Comparison of ENCODE assay signal across 11 cellular contexts in genomic region chr5:151298063-151298462, GRCh38. TPM values are rescaled to one million over a fixed set of nuclear protein-coding genes. Genes with fewer than 3 reads are reported as not detected.
A peak's percentile ranks its signal among the peaks of the same experiment; 100 is the strongest.
DNase-seq lines count a peak whose midpoint lies in the region; ATAC-seq and TF ChIP-seq lines count a peak whose summit lies in the region.
"Had no signal": no experiment of that assay in that cellular context is flagged by ENCODE, and none has a peak within 500 bp of the region (broad histone marks: within the 10 kb centered on the region; RNA-seq: fewer than 3 reads in every experiment).

No MANE protein-coding gene starts in this region.

- no peak overlapping the region for H3K4me3 Mint-ChIP-seq in WTC11
- H3K4me3 Mint-ChIP-seq: T-cell had no signal

- peak; percentile 83 for DNase-seq in ELR (ENCODE audit: low read depth)
- peak; percentile 24 for DNase-seq in HK-2 (ENCODE audit: unreplicated experiment)
- DNase-seq in WTC11 (ENCODE audit: low spot score): peak; percentile 49
- DNase-seq in left lobe of liver (ENCODE audit: low spot score): no peak
- DNase-seq in retina: no peak
- no peak for DNase-seq in activated effector memory CD4-positive, alpha-beta T cell treated with anti-CD3 and anti-CD28 coated beads, Interleukin-2, amount 50 U/mL, for 16 hours
- DNase-seq in NCI-H1048 (lab: John Stamatoyannopoulos, UW): no peak
- no peak for DNase-seq in activated T-cell treated with anti-CD3 and anti-CD28 coated beads for 4 hours
- DNase-seq: left cardiac atrium had no signal

- CTCF ChIA-PET in WTC11 (lab: Charles Lee): interaction anchor here (0.5 to 1.2 kb wide), 34 partner anchors 9 to 399 kb away, joined by 3 to 19 read pairs (median 4); partner anchors contain the start of genes CCDC69, GM2A and SLC36A1

- no peaks in the 10 kb centered on the region; the same call in 1 of the 2 replicates for H3K27me3 Mint-ChIP-seq in WTC11 (ENCODE audit: low read depth)

- POLR2A ChIA-PET in WTC11 (lab: Charles Lee): no interaction called here

- no peak overlapping the region for H3K27ac Mint-ChIP-seq in WTC11
- H3K27ac Mint-ChIP-seq: T-cell had no signal

- H3K36me3 Mint-ChIP-seq in WTC11: no peaks in the 10 kb centered on the region
- H3K36me3 Mint-ChIP-seq: T-cell had no signal

- no peaks in the 10 kb centered on the region for H3K9me3 Mint-ChIP-seq in WTC11
- H3K9me3 Mint-ChIP-seq: T-cell had no signal

- ATAC-seq in WTC11 (peak; percentile 87), left lobe of liver (peak; percentile 86)

- H3K4me1 Mint-ChIP-seq in WTC11: peaks cover 13% of the 10 kb centered on the region

- TF ChIP-seq CTCF in WTC11 (IDR thresholded peaks at IDR 0.05): no peak

TF ChIP-seq in WTC11, 78 proteins besides CTCF, POLR2A, EP300 and RAD21:
- TF ChIP-seq MAX (CRISPR knock-in tag; IDR thresholded peaks at IDR 0.05) (peak; percentile 44; the same call in 1 of the 2 replicates), ATF6 (CRISPR knock-in tag; IDR thresholded peaks at IDR 0.05) (no peak), FOXP4 (CRISPR knock-in tag; IDR thresholded peaks at IDR 0.05) (no peak), ZNF423 (CRISPR knock-in tag; IDR thresholded peaks at IDR 0.05) (no peak), FOXP1 (CRISPR knock-in tag; IDR thresholded peaks at IDR 0.05; ENCODE audit: borderline replicate concordance) (no peak), FOXK1 (CRISPR knock-in tag; IDR thresholded peaks at IDR 0.05) (no peak), ESRRA (CRISPR knock-in tag; IDR thresholded peaks at IDR 0.05; ENCODE audit: borderline replicate concordance) (no peak), HMGXB4 (CRISPR knock-in tag; IDR thresholded peaks at IDR 0.05) (no peak)

RNA-seq across cellular contexts. Expression of gene SLC36A3, which starts 5.5 kb away (rescaled TPM):
- not detected in 3 replicates for total RNA-seq in WTC11 (2021)
- not detected for total RNA-seq in left lobe of liver
- total RNA-seq: left cardiac atrium, T-cell, urinary bladder had no signal

RNA-seq across cellular contexts. Expression of gene GM2A, which starts 45.1 kb away (rescaled TPM):
- total RNA-seq in WTC11 (2021): 33.1 to 36.2 TPM (median 33.2 TPM) in 3 replicates
- 13.2 TPM for total RNA-seq in left lobe of liver

RNA-seq across cellular contexts. Expression of gene SLC36A2, which starts 49.3 kb away (rescaled TPM):
- total RNA-seq in WTC11 (2021) (not detected in 3 replicates), left lobe of liver (not detected)
- total RNA-seq: T-cell, urinary bladder had no signal

Comparison
In these comparisons a context has a peak if more than half of its experiments do, and no peak if none do; other contexts are left out.
1. DNase-seq: peak in ELR (single experiment), HK-2 (single experiment) and WTC11 (single experiment); none in left lobe of liver (single experiment), retina (single experiment), activated effector memory CD4-positive, alpha-beta T cell treated with anti-CD3 and anti-CD28 coated beads, Interleukin-2, amount 50 U/mL, for 16 hours (single experiment), NCI-H1048 (single experiment) and activated T-cell treated with anti-CD3 and anti-CD28 coated beads for 4 hours (single experiment).